Comparison of ENCODE assay signal across 13 cellular contexts in genomic region chr16:15951852-15952251, GRCh38. TPM values are rescaled to one million over a fixed set of nuclear protein-coding genes. Genes with fewer than 3 reads are reported as not detected.
DNase-seq lines count a peak whose midpoint lies in the region; ATAC-seq, FAIRE-seq and TF ChIP-seq lines count a peak whose summit lies in the region.
"Had no signal": no experiment of that assay in that cellular context is flagged by ENCODE, and none has a peak within 500 bp of the region (broad histone marks: within the 10 kb centered on the region; RNA-seq: fewer than 3 reads in every experiment).

No MANE protein-coding gene starts in this region.

- H3K9ac ChIP-seq in KMS-11 = no peak overlapping the region
- H3K9ac ChIP-seq in astrocyte (ENCODE audit: low read length) = no peak overlapping the region

- H4K20me1 ChIP-seq in KMS-11 (ENCODE audit: insufficient read depth) = 0 out of 2 replicates have a peak, but pooled peaks cover 6% of the 10 kb centered on the region
- peaks cover 63% of the 10 kb centered on the region for H4K20me1 ChIP-seq in astrocyte (ENCODE audit: insufficient read depth, low read length)

- no peaks in the 10 kb centered on the region for H3K36me3 ChIP-seq in CD4-positive, CD25-positive, alpha-beta regulatory T cell (ENCODE audit: control insufficient read depth, insufficient read depth, low read length)
- H3K36me3 ChIP-seq in KMS-11 (ENCODE audit: insufficient read depth) (peaks cover 3% of the 10 kb centered on the region; the same call in 1 of the 2 replicates), astrocyte (ENCODE audit: insufficient read depth, low read length) (no peaks in the 10 kb centered on the region)

- peak overlapping the region; percentile 95 for H3K4me3 ChIP-seq in CD4-positive, CD25-positive, alpha-beta regulatory T cell (ENCODE audit: low read depth, low read length)
- H3K4me3 ChIP-seq in KMS-11 (IDR thresholded peaks at IDR 0.05; ENCODE audit: insufficient read depth, low read depth, low read length) (no peak overlapping the region), astrocyte (ENCODE audit: insufficient read depth, low read depth, low read length) (no peak overlapping the region)

- FAIRE-seq in astrocyte (lab: Jason Lieb, UNC) = no peak

- peak overlapping the region; percentile 83 to 91 (median 89) for H3K27ac Mint-ChIP-seq in CD4-positive, CD25-positive, alpha-beta regulatory T cell
- H3K27ac Mint-ChIP-seq in astrocyte (ENCODE audit: unreplicated experiment) (no peak overlapping the region), progenitor cell of endocrine pancreas (no peak overlapping the region)

- TF ChIP-seq CTCF in KMS-11 (conservative IDR thresholded peaks at IDR 0.05; ENCODE audit: low read depth, low read length) = no peak
- no peak for TF ChIP-seq CTCF in astrocyte (IDR thresholded peaks at IDR 0.05; ENCODE audit: insufficient read depth, low read depth, low read length)
- no peak for TF ChIP-seq CTCF in progenitor cell of endocrine pancreas (IDR thresholded peaks at IDR 0.05; ENCODE audit: unreplicated experiment)
- TF ChIP-seq CTCF in GM13977 (IDR thresholded peaks at IDR 0.05; ENCODE audit: extremely low read depth, insufficient read depth, missing control alignments) = no peak

- DNase-seq in CD4-positive, CD25-positive, alpha-beta regulatory T cell = no peak
- DNase-seq in astrocyte (ENCODE audit: low read depth) (no peak), progenitor cell of endocrine pancreas (ENCODE audit: low spot score, unreplicated experiment) (no peak), NCI-H774 (lab: John Stamatoyannopoulos, UW) (no peak), COR-L47 (lab: John Stamatoyannopoulos, UW) (no peak), GM13977 (ENCODE audit: low spot score) (no peak)
- DNase-seq: activated CD4-positive, CD25-positive, alpha-beta regulatory T cell; central memory CD4-positive, alpha-beta T cell; GDM1; hippocampal formation; NCI-H69 had no signal

- H2AFZ ChIP-seq in KMS-11 (ENCODE audit: low read depth) (no peak overlapping the region), astrocyte (ENCODE audit: low read depth, low read length) (no peak overlapping the region)

- ATAC-seq in CD4-positive, CD25-positive, alpha-beta regulatory T cell (ENCODE audit: low read depth in 2 of 2) = no peak
- ATAC-seq in HG03280 (IDR thresholded peaks at IDR 0.05; ENCODE audit: unreplicated experiment) = no peak

- no peaks in the 10 kb centered on the region for H3K27me3 ChIP-seq in CD4-positive, CD25-positive, alpha-beta regulatory T cell (ENCODE audit: control insufficient read depth, insufficient read depth, low read length)
- H3K27me3 ChIP-seq in KMS-11 (ENCODE audit: insufficient read depth, low read depth) (no peaks in the 10 kb centered on the region), astrocyte (ENCODE audit: insufficient read depth, low read length) (no peaks in the 10 kb centered on the region)

- H3K4me1 Mint-ChIP-seq in CD4-positive, CD25-positive, alpha-beta regulatory T cell = peaks cover 25 to 69% (median 48%) of the 10 kb centered on the region in 4 donors
- H3K4me1 Mint-ChIP-seq in astrocyte (ENCODE audit: low read depth, unreplicated experiment) = peaks cover 10% of the 10 kb centered on the region
- H3K4me1 Mint-ChIP-seq in progenitor cell of endocrine pancreas (ENCODE audit: low read depth) = peaks cover 11% of the 10 kb centered on the region

- H3K9me3 ChIP-seq in CD4-positive, CD25-positive, alpha-beta regulatory T cell (ENCODE audit: control insufficient read depth in 2 of 2, low read length in 2 of 2) = no peaks in the 10 kb centered on the region
- no peaks in the 10 kb centered on the region for H3K9me3 ChIP-seq in astrocyte (ENCODE audit: insufficient read depth, low read depth, low read length)

- H3K79me2 ChIP-seq in KMS-11 (ENCODE audit: insufficient read depth, low read depth) (peaks cover 72% of the 10 kb centered on the region), astrocyte (ENCODE audit: insufficient read depth, low read length) (peaks cover 79% of the 10 kb centered on the region)

- H3K4me2 ChIP-seq in KMS-11 = peak overlapping the region; percentile 95
- peak overlapping the region; percentile 91 for H3K4me2 ChIP-seq in astrocyte (ENCODE audit: low read length)

- peaks cover 17% of the 10 kb centered on the region for H3K36me3 Mint-ChIP-seq in CD4-positive, CD25-positive, alpha-beta regulatory T cell
- no peaks in the 10 kb centered on the region for H3K36me3 Mint-ChIP-seq in astrocyte (ENCODE audit: low read depth, unreplicated experiment)
- peaks cover 1% of the 10 kb centered on the region for H3K36me3 Mint-ChIP-seq in progenitor cell of endocrine pancreas (ENCODE audit: insufficient read depth)

- peak overlapping the region; percentile 92 for H3K27ac ChIP-seq in CD4-positive, CD25-positive, alpha-beta regulatory T cell (ENCODE audit: insufficient read depth, low read length, poor library complexity, severe bottlenecking)
- no peak overlapping the region; the same call in 1 of the 2 replicates for H3K27ac ChIP-seq in KMS-11
- H3K27ac ChIP-seq in astrocyte (ENCODE audit: low read depth, low read length) = no peak overlapping the region

- in situ Hi-C loops in GM13977 (cut with MboI; ENCODE audit: low pct_unique_long_range_greater_than_20kb, low sequenced_read_pairs, unreplicated experiment) = no loop called here

- peaks cover 9% of the 10 kb centered on the region for H3K27me3 Mint-ChIP-seq in CD4-positive, CD25-positive, alpha-beta regulatory T cell
- H3K27me3 Mint-ChIP-seq in astrocyte (ENCODE audit: low read depth, unreplicated experiment) (no peaks in the 10 kb centered on the region), progenitor cell of endocrine pancreas (no peaks in the 10 kb centered on the region)

- H3K4me3 Mint-ChIP-seq in CD4-positive, CD25-positive, alpha-beta regulatory T cell = peak overlapping the region; percentile 88 to 99 (median 95)
- H3K4me3 Mint-ChIP-seq in astrocyte (ENCODE audit: unreplicated experiment) (peak overlapping the region; percentile 79), progenitor cell of endocrine pancreas (ENCODE audit: low read depth) (peak overlapping the region; percentile 59)

- H3K9me3 Mint-ChIP-seq in CD4-positive, CD25-positive, alpha-beta regulatory T cell = no peaks in the 10 kb centered on the region
- H3K9me3 Mint-ChIP-seq in astrocyte (ENCODE audit: unreplicated experiment) = peaks cover 1% of the 10 kb centered on the region
- no peaks in the 10 kb centered on the region for H3K9me3 Mint-ChIP-seq in progenitor cell of endocrine pancreas (ENCODE audit: low read depth)

- peaks cover 68% of the 10 kb centered on the region for H3K4me1 ChIP-seq in CD4-positive, CD25-positive, alpha-beta regulatory T cell (ENCODE audit: control insufficient read depth, insufficient read depth, low read length, poor library complexity, severe bottlenecking)
- peaks cover 52% of the 10 kb centered on the region for H3K4me1 ChIP-seq in KMS-11 (ENCODE audit: low read depth, poor library complexity, severe bottlenecking)
- peaks cover 17% of the 10 kb centered on the region for H3K4me1 ChIP-seq in astrocyte (ENCODE audit: insufficient read depth, low read length)

RNA-seq across cellular contexts. Expression of gene ABCC1, which starts 2.4 kb away (rescaled TPM):
- 103 TPM for total RNA-seq in CD4-positive, CD25-positive, alpha-beta regulatory T cell
- polyA plus RNA-seq in CD4-positive, CD25-positive, alpha-beta regulatory T cell = 1 to 10 TPM; 6.9 to 8.9 (median 8.3) TPM
- total RNA-seq in astrocyte (42.1 and 45.4 TPM in 2 replicates), progenitor cell of endocrine pancreas (47.2 and 49.0 TPM in 2 replicates)

Comparison
In these comparisons a context has a peak if more than half of its experiments do, and no peak if none do; other contexts are left out.
1. H3K27ac Mint-ChIP-seq: peak in CD4-positive, CD25-positive, alpha-beta regulatory T cell (3 of 3); none in astrocyte (single experiment) and progenitor cell of endocrine pancreas (single experiment).
2. Peak in every context shown above with its lines, with median percentiles within 50 percentile points of each other: H3K4me3 Mint-ChIP-seq.